9 cellular contexts compared by ENCODE assay signal in genomic region chr3:52456800-52457183, GRCh38. TPM values are rescaled to one million over a fixed set of nuclear protein-coding genes. Genes with fewer than 3 reads are reported as not detected.
A peak's percentile ranks its signal among the peaks of the same experiment; 100 is the strongest.
DNase-seq lines count a peak whose midpoint lies in the region; ATAC-seq, FAIRE-seq and TF ChIP-seq lines count a peak whose summit lies in the region.
"Had no signal": no experiment of that assay in that cellular context is flagged by ENCODE, and none has a peak within 500 bp of the region (broad histone marks: within the 10 kb centered on the region; RNA-seq: fewer than 3 reads in every experiment).

No MANE protein-coding gene starts in this region.

- H3K9me3 ChIP-seq in MG63: no peaks in the 10 kb centered on the region

- DNase-seq in BJ (ENCODE audit: low read depth) (no peak), MG63 (no peak), coronary artery (ENCODE audit: low spot score) (no peak), nephron progenitor cell (no peak), HTR-8/SVneo (ENCODE audit: insufficient read length, low spot score) (no peak)

- no peak for FAIRE-seq in HTR-8/SVneo (lab: Jason Lieb, UNC)

- H3K4me1 Mint-ChIP-seq in nephron progenitor cell: peaks cover 58% of the 10 kb centered on the region

- H3K9me3 Mint-ChIP-seq in nephron progenitor cell: no peaks in the 10 kb centered on the region

- TF ChIP-seq CTCF in BJ (IDR thresholded peaks at IDR 0.05; ENCODE audit: insufficient read depth, low read depth, low read length) (no peak), coronary artery (IDR thresholded peaks at IDR 0.05) (no peak), nephron progenitor cell (IDR thresholded peaks at IDR 0.05) (no peak)

- no peak overlapping the region for H3K27ac Mint-ChIP-seq in nephron progenitor cell

- peaks cover 33% of the 10 kb centered on the region for H3K36me3 Mint-ChIP-seq in nephron progenitor cell (ENCODE audit: low read depth)

- H3K36me3 ChIP-seq in BJ (ENCODE audit: control insufficient read depth, insufficient read depth, low read length) (peaks cover 18% of the 10 kb centered on the region), MG63 (peaks cover 9% of the 10 kb centered on the region)

- peak overlapping the region; percentile 99 for H3K4me3 Mint-ChIP-seq in nephron progenitor cell

- H3K27me3 Mint-ChIP-seq in nephron progenitor cell (ENCODE audit: low read depth, poor library complexity): no peaks in the 10 kb centered on the region

- CTCF ChIA-PET in BJ (lab: Yijun Ruan, JAX): interaction anchor here (1.0 to 4.5 kb wide), 3 partner anchors 10 to 117 kb away, joined by 3 to 31 read pairs (median 4); partner anchors contain the start of gene SEMA3G

- POLR2A ChIA-PET in BJ (lab: Charles Lee): no interaction called here

- H3K4me3 ChIP-seq in BJ (ENCODE audit: low read depth, low read length): peak overlapping the region; percentile 95
- H3K4me3 ChIP-seq in MG63: peak overlapping the region; percentile 80
- H3K4me3 ChIP-seq in coronary artery: peak overlapping the region; percentile 91

- H3K27me3 ChIP-seq in BJ (ENCODE audit: control insufficient read depth, insufficient read depth, low read length): no peaks in the 10 kb centered on the region
- no peaks in the 10 kb centered on the region for H3K27me3 ChIP-seq in MG63

- H3K27ac ChIP-seq in coronary artery: peak overlapping the region; percentile 92 to 95

- ATAC-seq in HG03565 (IDR thresholded peaks at IDR 0.05; ENCODE audit: unreplicated experiment): no peak
- ATAC-seq in HG02870 (IDR thresholded peaks at IDR 0.05; ENCODE audit: unreplicated experiment): no peak
- ATAC-seq in GM18858 (IDR thresholded peaks at IDR 0.05; ENCODE audit: unreplicated experiment): no peak

RNA-seq across cellular contexts. Expression of gene NISCH, which starts 1.4 kb away (rescaled TPM):
- polyA plus RNA-seq in BJ (2011; rRNA removed): 66.4 and 95.3 TPM in 2 replicates
- polyA minus RNA-seq in BJ (2011; rRNA and poly(A)+ RNA removed): 75.1 and 84.2 TPM in 2 replicates
- total RNA-seq in MG63 (2014; rRNA removed; shearing (Covaris generic); ENCODE audit: low replicate concordance): 8.1 and 15.5 TPM in 2 replicates

RNA-seq across cellular contexts. Expression of gene TNNC1, which starts 3.0 kb away (rescaled TPM):
- 1.7 TPM in 2 replicates for polyA plus RNA-seq in BJ (2011; rRNA removed)
- polyA minus RNA-seq in BJ (2011; rRNA and poly(A)+ RNA removed): 0.71 TPM in 1 of 2 replicates, not detected in the other
- total RNA-seq in MG63 (2014; rRNA removed; shearing (Covaris generic); ENCODE audit: low replicate concordance): 0.99 TPM in 1 of 2 replicates, not detected in the other

RNA-seq across cellular contexts. Expression of gene SEMA3G, which starts 11.9 kb away (rescaled TPM):
- polyA plus RNA-seq in BJ (2011; rRNA removed): not detected in 2 replicates
- not detected in 2 replicates for polyA minus RNA-seq in BJ (2011; rRNA and poly(A)+ RNA removed)
- not detected in 2 replicates for total RNA-seq in MG63 (2014; rRNA removed; shearing (Covaris generic); ENCODE audit: low replicate concordance)

RNA-seq across cellular contexts. Expression of gene STAB1, which starts 38.3 kb away (rescaled TPM):
- 0.01 and 0.05 TPM in 2 replicates for polyA plus RNA-seq in BJ (2011; rRNA removed)
- 0.14 TPM in 1 of 2 replicates, not detected in the other for polyA minus RNA-seq in BJ (2011; rRNA and poly(A)+ RNA removed)
- not detected in 2 replicates for total RNA-seq in MG63 (2014; rRNA removed; shearing (Covaris generic); ENCODE audit: low replicate concordance)
- total RNA-seq: SK-MEL-5 had no signal

RNA-seq across cellular contexts. Expression of gene PHF7, which starts 46.3 kb away (rescaled TPM):
- polyA plus RNA-seq in BJ (2011; rRNA removed): 4.3 and 4.9 TPM in 2 replicates
- 2.4 and 3.9 TPM in 2 replicates for polyA minus RNA-seq in BJ (2011; rRNA and poly(A)+ RNA removed)
- total RNA-seq in MG63 (2014; rRNA removed; shearing (Covaris generic); ENCODE audit: low replicate concordance): 4.8 and 5.5 TPM in 2 replicates
